Comparison of ENCODE assay signal across 8 cellular contexts in genomic region chr12:26971963-26972362, GRCh38. TPM values are rescaled to one million over a fixed set of nuclear protein-coding genes. Genes with fewer than 3 reads are reported as not detected.
DNase-seq lines count a peak whose midpoint lies in the region; ATAC-seq, FAIRE-seq and TF ChIP-seq lines count a peak whose summit lies in the region.

No MANE protein-coding gene starts in this region.

- H3K4me3 ChIP-seq in mucosa of descending colon (no peak overlapping the region), Caco-2 (ENCODE audit: low read depth, low read length) (no peak overlapping the region), gastroesophageal sphincter (no peak overlapping the region), psoas muscle (no peak overlapping the region)

- no peaks in the 10 kb centered on the region for H3K4me1 ChIP-seq in mucosa of descending colon (ENCODE audit: low read depth)
- no peaks in the 10 kb centered on the region for H3K4me1 ChIP-seq in Caco-2
- no peaks in the 10 kb centered on the region for H3K4me1 ChIP-seq in gastroesophageal sphincter
- no peaks in the 10 kb centered on the region for H3K4me1 ChIP-seq in psoas muscle

- no TSS peak for BruUV-seq in Caco-2 (replicated peaks; lab: Mats Ljungman, UMichigan)

- H3K4me3 Mint-ChIP-seq in activated B cell treated with CpG ODN at 0.5 μM for 24 hours (no peak overlapping the region), Caco-2 (ENCODE audit: unreplicated experiment) (no peak overlapping the region)

- CTCF ChIA-PET in activated B cell treated with CpG ODN at 0.5 μM for 24 hours (lab: Charles Lee) = interaction anchor here (1.3 to 1.5 kb wide), 3 partner anchors 37 to 333 kb away, joined by 3 to 4 read pairs (median 3); no protein-coding TSS in a partner anchor
- CTCF ChIA-PET in Caco-2 (lab: Charles Lee) = interaction anchor here (0.6 to 1.2 kb wide), 2 partner anchors 23 to 334 kb away, joined by 4 read pairs; no protein-coding TSS in a partner anchor

- FAIRE-seq in GM12891 (lab: Jason Lieb, UNC) = peak; percentile 88

- H3K27ac Mint-ChIP-seq in activated B cell treated with CpG ODN at 0.5 μM for 24 hours (peak overlapping the region; percentile 30), Caco-2 (ENCODE audit: unreplicated experiment) (no peak overlapping the region)

- no peaks in the 10 kb centered on the region for H3K9me3 Mint-ChIP-seq in activated B cell treated with CpG ODN at 0.5 μM for 24 hours
- H3K9me3 Mint-ChIP-seq in Caco-2 (ENCODE audit: unreplicated experiment) = no peaks in the 10 kb centered on the region

- TF ChIP-seq CTCF in activated B cell treated with CpG ODN at 0.5 μM for 24 hours (IDR thresholded peaks at IDR 0.05) = no peak
- TF ChIP-seq CTCF in mucosa of descending colon (IDR thresholded peaks at IDR 0.05) = no peak
- TF ChIP-seq CTCF in Caco-2 (IDR thresholded peaks at IDR 0.05; ENCODE audit: insufficient read depth in 1 of 2, low read depth in 1 of 2, low read length in 1 of 2, severe bottlenecking in 1 of 2, unreplicated experiment in 1 of 2) = no peak
- no peak for TF ChIP-seq CTCF in gastroesophageal sphincter (IDR thresholded peaks at IDR 0.05)
- TF ChIP-seq CTCF in psoas muscle (IDR thresholded peaks at IDR 0.05) = no peak

- H3K36me3 Mint-ChIP-seq in activated B cell treated with CpG ODN at 0.5 μM for 24 hours (ENCODE audit: low read depth) (peaks cover 55% of the 10 kb centered on the region), Caco-2 (ENCODE audit: insufficient read depth, unreplicated experiment) (peaks cover 33% of the 10 kb centered on the region)

- 60 to 66% methylated on average over 1 to 2 of the region's 2 CpGs for WGBS in gastroesophageal sphincter (ENCODE audit: low coverage in 1 of 2), 2 donors
- WGBS in psoas muscle, 3 donors = 74 to 89% (median 85%) methylated on average over 2 of the region's 2 CpGs

- H3K27ac ChIP-seq in gastroesophageal sphincter (no peak overlapping the region), psoas muscle (no peak overlapping the region)

- TF ChIP-seq EP300 in gastroesophageal sphincter (IDR thresholded peaks at IDR 0.05) = no peak

- ATAC-seq in HG02623 (IDR thresholded peaks at IDR 0.05; ENCODE audit: unreplicated experiment) (peak; percentile 97), activated B cell treated with CpG ODN at 0.5 μM for 24 hours (ENCODE audit: low read depth) (peak; percentile 97), mucosa of descending colon (peak; percentile 30), gastroesophageal sphincter (no peak), psoas muscle (no peak)

- peaks cover 26% of the 10 kb centered on the region for H3K4me1 Mint-ChIP-seq in activated B cell treated with CpG ODN at 0.5 μM for 24 hours
- H3K4me1 Mint-ChIP-seq in Caco-2 (ENCODE audit: low read depth, unreplicated experiment) = no peaks in the 10 kb centered on the region

- H3K9me3 ChIP-seq in mucosa of descending colon (no peaks in the 10 kb centered on the region), Caco-2 (no peaks in the 10 kb centered on the region), gastroesophageal sphincter (no peaks in the 10 kb centered on the region), psoas muscle (no peaks in the 10 kb centered on the region)

- intact Hi-C loops in activated B cell treated with CpG ODN at 0.5 μM for 24 hours (cut with micrococcal nuclease) (loop anchor here (1.0 to 2.0 kb wide), 2 partner anchors 34 to 43 kb away; partner anchors contain the start of genes FGFR1OP2 and TM7SF3), mucosa of descending colon (cut with DNase I, micrococcal nuclease) (no loop called here), Caco-2 (cut with micrococcal nuclease; ENCODE audit: unreplicated experiment) (no loop called here), psoas muscle (cut with DNase I) (no loop called here)

- H3K27me3 ChIP-seq in Caco-2 (replicated peaks; ENCODE audit: control insufficient read depth, insufficient read depth, low read length) (no peaks in the 10 kb centered on the region), gastroesophageal sphincter (no peaks in the 10 kb centered on the region), psoas muscle (ENCODE audit: insufficient read depth in 3 of 3, low read length in 2 of 3) (no peaks in the 10 kb centered on the region)

- peak; percentile 26 for DNase-seq in GM12891 (ENCODE audit: insufficient read length, low spot score)
- no peak for DNase-seq in activated B cell treated with CpG ODN at 0.5 μM for 24 hours
- DNase-seq in mucosa of descending colon = no peak
- DNase-seq in Caco-2 = no peak
- DNase-seq in NCI-H187 treated with DMSO at 0.1 percent for 48 hours (lab: John Stamatoyannopoulos, UW) = no peak
- DNase-seq in psoas muscle = no peak

- no peaks in the 10 kb centered on the region for H3K27me3 Mint-ChIP-seq in activated B cell treated with CpG ODN at 0.5 μM for 24 hours
- H3K27me3 Mint-ChIP-seq in Caco-2 (ENCODE audit: insufficient read depth, unreplicated experiment) = no peaks in the 10 kb centered on the region

- POLR2A ChIA-PET in activated B cell treated with CpG ODN at 0.5 μM for 24 hours (lab: Charles Lee) (interaction anchor here (1.2 kb wide), 1 partner anchor 41 kb away, joined by 4 read pairs; no protein-coding TSS in a partner anchor), Caco-2 (lab: Charles Lee) (no interaction called here)

- H3K36me3 ChIP-seq in mucosa of descending colon (ENCODE audit: low read depth) (no peaks in the 10 kb centered on the region), Caco-2 (ENCODE audit: control insufficient read depth, insufficient read depth, low read length) (no peaks in the 10 kb centered on the region; the same call in 1 of the 2 replicates), gastroesophageal sphincter (peaks cover 0 to 87% of the 10 kb centered on the region in 2 donors), psoas muscle (ENCODE audit: insufficient read depth in 1 of 2, low read depth in 1 of 2) (peaks cover 0 to 82% of the 10 kb centered on the region in 2 donors)

- no peak for TF ChIP-seq POLR2A in GM12891 (IDR thresholded peaks at IDR 0.05; ENCODE audit: low read depth, low read length)
- no peak for TF ChIP-seq POLR2A in gastroesophageal sphincter (IDR thresholded peaks at IDR 0.05)

TF ChIP-seq in GM12891, 5 proteins besides CTCF, POLR2A, EP300 and RAD21:
- TF ChIP-seq POLR2AphosphoS5 (IDR thresholded peaks at IDR 0.05; ENCODE audit: low read depth, low read length) (no peak), POU2F2 (IDR thresholded peaks at IDR 0.05; ENCODE audit: low read depth, low read length) (peak; percentile 90; the same call in 1 of the 2 replicates)

RNA-seq across cellular contexts. Expression of gene FGFR1OP2, which starts 33.7 kb away (rescaled TPM):
- polyA plus RNA-seq in GM12891 (2012; ENCODE audit: low read depth, missing spikeins) = 28.4 TPM
- total RNA-seq in activated B cell treated with CpG ODN at 0.5 μM for 24 hours (42.7 and 45.0 TPM in 2 replicates), mucosa of descending colon (10 to 100 TPM; 25.1 to 50.9 (median 28.2) TPM), Caco-2 (2022) (77.9 and 86.9 TPM in 2 replicates), gastroesophageal sphincter (100 to 1,000 TPM in 1 of 4 donors, 10 to 100 TPM in 3; 57.7 to 127 (median 75.1) TPM), psoas muscle (10 to 100 TPM; 26.0 to 31.3 (median 28.4) TPM)
- 10 to 100 TPM; 18.0 to 40.5 (median 20.7) TPM for polyA plus RNA-seq in psoas muscle

RNA-seq across cellular contexts. Expression of gene INTS13, which starts 34.2 kb away (rescaled TPM):
- polyA plus RNA-seq in GM12891 (2012; ENCODE audit: low read depth, missing spikeins) = 39.6 TPM
- 25.0 and 25.2 TPM in 2 replicates for total RNA-seq in activated B cell treated with CpG ODN at 0.5 μM for 24 hours
- total RNA-seq in mucosa of descending colon = 10 to 100 TPM; 15.0 to 17.6 (median 17.2) TPM
- 40.1 and 41.5 TPM in 2 replicates for total RNA-seq in Caco-2 (2022)
- total RNA-seq in gastroesophageal sphincter = 10 to 100 TPM; 12.4 to 41.6 (median 32.5) TPM
- 10 to 100 TPM; 21.3 to 29.6 (median 23.7) TPM for total RNA-seq in psoas muscle
- 10 to 100 TPM; 21.0 to 35.4 (median 24.6) TPM for polyA plus RNA-seq in psoas muscle

RNA-seq across cellular contexts. Expression of gene TM7SF3, which starts 42.2 kb away (rescaled TPM):
- 45.9 TPM for polyA plus RNA-seq in GM12891 (2012; ENCODE audit: low read depth, missing spikeins)
- total RNA-seq in activated B cell treated with CpG ODN at 0.5 μM for 24 hours (20.7 and 30.5 TPM in 2 replicates), mucosa of descending colon (10 to 100 TPM; 47.6 to 69.9 (median 48.0) TPM), Caco-2 (2022) (82.9 and 83.0 TPM in 2 replicates), gastroesophageal sphincter (10 to 100 TPM; 40.1 to 87.5 (median 64.4) TPM), psoas muscle (10 to 100 TPM in 2 of 4 donors, 1 to 10 TPM in 2; 6.0 to 16.5 (median 10.2) TPM)
- 10 to 100 TPM; 10.4 to 13.1 (median 12.7) TPM for polyA plus RNA-seq in psoas muscle

RNA-seq across cellular contexts. Expression of gene MED21, which starts 50.4 kb away (rescaled TPM):
- 15.8 TPM for polyA plus RNA-seq in GM12891 (2012; ENCODE audit: low read depth, missing spikeins)
- total RNA-seq in activated B cell treated with CpG ODN at 0.5 μM for 24 hours = 48.1 and 50.1 TPM in 2 replicates
- 10 to 100 TPM; 37.0 to 56.9 (median 38.8) TPM for total RNA-seq in mucosa of descending colon
- total RNA-seq in Caco-2 (2022) = 86.8 and 87.0 TPM in 2 replicates
- 10 to 100 TPM; 56.6 to 87.8 (median 63.4) TPM for total RNA-seq in gastroesophageal sphincter
- 10 to 100 TPM; 40.1 to 52.6 (median 44.2) TPM for total RNA-seq in psoas muscle
- polyA plus RNA-seq in psoas muscle = 10 to 100 TPM; 20.2 to 53.1 (median 36.9) TPM

Comparison
In these comparisons a context has a peak if more than half of its experiments do, and no peak if none do; other contexts are left out.
1. ATAC-seq: peak in HG02623 (single experiment), activated B cell treated with CpG ODN at 0.5 μM for 24 hours (single experiment) and mucosa of descending colon (single experiment); none in gastroesophageal sphincter (single experiment) and psoas muscle (0 of 4).